ENCODE assay signal across 26 cellular contexts in the genomic region with DNA sequence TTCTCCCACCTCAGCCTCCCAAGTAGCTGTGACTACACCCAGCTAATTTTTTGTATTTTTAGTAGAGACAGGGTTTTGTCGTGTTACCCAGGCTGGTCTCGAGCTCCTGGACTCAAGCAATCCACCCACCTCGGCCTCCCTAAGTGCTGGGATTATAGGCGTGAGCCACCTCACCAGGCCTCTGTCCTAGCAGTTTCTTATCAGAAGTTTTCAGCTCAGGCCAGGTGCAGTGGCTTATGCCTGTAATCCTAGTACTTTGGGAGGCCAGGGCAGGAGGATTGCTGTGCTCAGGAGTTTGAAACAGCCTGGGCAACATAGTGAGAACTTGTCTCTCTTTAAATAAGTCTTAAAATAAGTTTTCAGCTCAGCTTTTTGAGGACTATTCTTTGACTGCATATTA. TPM values are rescaled to one million over a fixed set of nuclear protein-coding genes. Genes with fewer than 3 reads are reported as not detected.
"Had no signal": no experiment of that assay in that cellular context is flagged by ENCODE, and none has a peak within 500 bp of the region (broad histone marks: within the 10 kb centered on the region; RNA-seq: fewer than 3 reads in every experiment).

No MANE protein-coding gene starts in this region.

- H3K9ac ChIP-seq: parathyroid adenoma had no signal

- H3K4me1 ChIP-seq: parathyroid adenoma, right lobe of liver, transverse colon, upper lobe of right lung, uterus had no signal

- H3K27me3 ChIP-seq: right lobe of liver, suprapubic skin, transverse colon, upper lobe of right lung, uterus had no signal

- H3K79me2 ChIP-seq: parathyroid adenoma had no signal

- ATAC-seq: mucosa of descending colon; natural killer cell treated with Interleukin-12 subunit alpha and Interleukin-12 subunit beta and Interleukin-15 and Interleukin-18, amount 100 ng/mL, for 72 hours; right lobe of liver; stimulated activated naive CD8-positive, alpha-beta T cell treated with anti-CD3 and anti-CD28 coated beads, Interleukin-15, amount 100 ng/mL, for 72 hours; upper lobe of right lung had no signal

- H3K27me3 Mint-ChIP-seq: memory B cell; naive B cell; natural killer cell treated with Interleukin-12 subunit alpha and Interleukin-12 subunit beta and Interleukin-15 and Interleukin-18, amount 100 ng/mL, for 72 hours; progenitor cell of endocrine pancreas; stimulated activated naive CD8-positive, alpha-beta T cell treated with anti-CD3 and anti-CD28 coated beads, Interleukin-15, amount 100 ng/mL, for 72 hours had no signal

- H3K36me3 Mint-ChIP-seq: mesothelial cell of epicardium had no signal

- H3K27ac ChIP-seq: coronary artery, parathyroid adenoma, right lobe of liver, suprapubic skin, transverse colon, upper lobe of right lung, uterus had no signal

- H3K4me3 ChIP-seq: coronary artery, lung, mucosa of descending colon, right lobe of liver, suprapubic skin, transverse colon, upper lobe of right lung, uterus had no signal

- DNase-seq: dermis blood vessel endothelial cell; effector memory CD4-positive, alpha-beta T cell; hypothalamus; immature natural killer cell; islet precursor cell; kidney glomerular epithelial cell; mucosa of descending colon; naive B cell; right lobe of liver; small intestine; stimulated activated CD4-positive, alpha-beta T cell treated with anti-CD3 and anti-CD28 coated beads, Interleukin-15, amount 100 ng/mL, for 24 hours; stimulated activated CD4-positive, alpha-beta T cell treated with anti-CD3 and anti-CD28 coated beads, Interleukin-2, amount 100 ng/mL, for 48 hours; stimulated activated naive CD4-positive, alpha-beta T cell; stimulated activated naive CD8-positive, alpha-beta T cell treated with anti-CD3 and anti-CD28 coated beads, Interleukin-15, amount 100 ng/mL, for 72 hours; transverse colon; upper lobe of right lung; uterus had no signal

- H3K4me3 Mint-ChIP-seq: immature natural killer cell; memory B cell; mesothelial cell of epicardium; naive B cell; natural killer cell treated with Interleukin-12 subunit alpha and Interleukin-12 subunit beta and Interleukin-15 and Interleukin-18, amount 100 ng/mL, for 72 hours; neural crest cell; stimulated activated naive CD8-positive, alpha-beta T cell treated with anti-CD3 and anti-CD28 coated beads, Interleukin-15, amount 100 ng/mL, for 72 hours had no signal

- H3K27ac Mint-ChIP-seq: memory B cell, mesothelial cell of epicardium, progenitor cell of endocrine pancreas had no signal

- H3K36me3 ChIP-seq: uterus had no signal

- H3K4me1 Mint-ChIP-seq: stimulated activated naive CD8-positive, alpha-beta T cell treated with anti-CD3 and anti-CD28 coated beads, Interleukin-15, amount 100 ng/mL, for 72 hours had no signal

- H3K9me3 Mint-ChIP-seq: immature natural killer cell; mesothelial cell of epicardium; naive B cell; natural killer cell treated with Interleukin-12 subunit alpha and Interleukin-12 subunit beta and Interleukin-15 and Interleukin-18, amount 100 ng/mL, for 72 hours; neural crest cell; stimulated activated naive CD8-positive, alpha-beta T cell treated with anti-CD3 and anti-CD28 coated beads, Interleukin-15, amount 100 ng/mL, for 72 hours had no signal

RNA-seq across cellular contexts. Expression of gene SGO1, which starts 48.4 kb away (rescaled TPM):
- total RNA-seq: upper lobe of right lung had no signal
